Comparison of ENCODE assay signal across 1 cellular context in genomic region chr11:46346886-46347636, GRCh38.
TF ChIP-seq lines count a peak whose summit lies in the region.

DGKZ (plus strand) TSS chr11:46347463; CDS start chr11:46347660, 197 bp downstream.

TF ChIP-seq in SK-N-SH treated with all-trans-retinoic acid at 6 μM for 48 hours, 23 proteins besides CTCF, POLR2A, EP300 and RAD21 (continued from another document):
- TF ChIP-seq CREB5 (CRISPR knock-in tag; IDR thresholded peaks at IDR 0.05; ENCODE audit: low read depth) (no peak), OSR1 (CRISPR knock-in tag; IDR thresholded peaks at IDR 0.05) (no peak), ZNF8 (CRISPR knock-in tag; IDR thresholded peaks at IDR 0.05) (no peak)
TF ChIP-seq in SK-N-SH treated with all-trans-retinoic acid at 6 μM for 48 hours: peak in this region for 0.
